19 cellular contexts compared by ENCODE assay signal in genomic region chr9:134863306-134863902, GRCh38. TPM values are rescaled to one million over a fixed set of nuclear protein-coding genes. Genes with fewer than 3 reads are reported as not detected.
DNase-seq lines count a peak whose midpoint lies in the region; ATAC-seq and TF ChIP-seq lines count a peak whose summit lies in the region.
"Had no signal": no experiment of that assay in that cellular context is flagged by ENCODE, and none has a peak within 500 bp of the region (broad histone marks: within the 10 kb centered on the region; RNA-seq: fewer than 3 reads in every experiment).

No MANE protein-coding gene starts in this region.

- no peak overlapping the region for H3K14ac ChIP-seq in neuronal stem cell (ENCODE audit: low read length)

- no peak overlapping the region for H4K8ac ChIP-seq in neuronal stem cell (ENCODE audit: low read depth, low read length)

- no peak for TF ChIP-seq CTCF in adrenal gland (IDR thresholded peaks at IDR 0.05)
- no peak for TF ChIP-seq CTCF in upper lobe of right lung (IDR thresholded peaks at IDR 0.05)

- no peaks in the 10 kb centered on the region for H3K27me3 ChIP-seq in H7 (ENCODE audit: control insufficient read depth, insufficient read depth, low read length)
- no peaks in the 10 kb centered on the region for H3K27me3 ChIP-seq in adrenal gland
- H3K27me3 ChIP-seq in neuronal stem cell (ENCODE audit: control insufficient read depth in 3 of 3, insufficient read depth in 3 of 3, low read depth in 1 of 3, low read length in 3 of 3): no peaks in the 10 kb centered on the region
- H3K27me3 ChIP-seq in upper lobe of right lung: no peaks in the 10 kb centered on the region

- H3K79me1 ChIP-seq in neuronal stem cell (ENCODE audit: low read depth, low read length): no peaks in the 10 kb centered on the region

- no peak overlapping the region for H2BK15ac ChIP-seq in neuronal stem cell (ENCODE audit: low read length)

- H2AFZ ChIP-seq in neuronal stem cell (ENCODE audit: low read length): no peak overlapping the region

- DNase-seq in H7 (peak; percentile 21), adrenal gland (peak in 5 of 7 donors; percentile 3 to 86 (median 10)), neuronal stem cell (ENCODE audit: low spot score) (no peak), upper lobe of right lung (peak; percentile 48), ureter (ENCODE audit: low spot score) (no peak)
- DNase-seq: CD8-positive, alpha-beta memory T cell; NCI-H1436 treated with DMSO at 0.1 percent for 48 hours; NCI-H2081 treated with DMSO at 0.1 percent for 48 hours; NCI-H2227 treated with DMSO at 0.1 percent for 48 hours; NCI-H526; NK-92 treated with Interleukin-12 subunit alpha and Interleukin-12 subunit beta, amount 100 ng/mL, for 24 hours; OCI-M1 had no signal

- ATAC-seq in upper lobe of right lung (no peak), HG02610 (IDR thresholded peaks at IDR 0.05; ENCODE audit: unreplicated experiment) (no peak), GM19452 (IDR thresholded peaks at IDR 0.05; ENCODE audit: unreplicated experiment) (no peak)

- H3K9me3 ChIP-seq in adrenal gland (replicated peaks in 1 of 3) (no peaks in the 10 kb centered on the region), neuronal stem cell (replicated peaks in 1 of 2; ENCODE audit: control insufficient read depth in 2 of 2, insufficient read depth in 1 of 2, low read depth in 1 of 2, low read length in 2 of 2) (peaks cover 0 to 6% of the 10 kb centered on the region in 2 donors), upper lobe of right lung (no peaks in the 10 kb centered on the region)

- H3K4me1 ChIP-seq in adrenal gland (replicated peaks in 1 of 2) (peaks cover 5 to 28% of the 10 kb centered on the region in 2 donors), neuronal stem cell (ENCODE audit: control insufficient read depth in 2 of 2, insufficient read depth in 1 of 2, low read depth in 1 of 2, low read length in 2 of 2) (no peaks in the 10 kb centered on the region), upper lobe of right lung (no peaks in the 10 kb centered on the region)
- H3K4me1 ChIP-seq: HAP-1 had no signal

- H3K4me3 ChIP-seq in H7 (ENCODE audit: insufficient read depth, low read depth, low read length) (no peak overlapping the region), adrenal gland (no peak overlapping the region), neuronal stem cell (ENCODE audit: low read length in 2 of 2) (no peak overlapping the region), upper lobe of right lung (no peak overlapping the region)
- H3K4me3 ChIP-seq: HAP-1 had no signal

- no peaks in the 10 kb centered on the region for H3K36me3 ChIP-seq in H7 (replicated peaks; ENCODE audit: control insufficient read depth, insufficient read depth, low read length)
- H3K36me3 ChIP-seq in adrenal gland (replicated peaks in 1 of 2): no peaks in the 10 kb centered on the region
- no peaks in the 10 kb centered on the region for H3K36me3 ChIP-seq in neuronal stem cell (replicated peaks in 1 of 2; ENCODE audit: control insufficient read depth in 2 of 2, insufficient read depth in 2 of 2, low read length in 2 of 2)
- H3K36me3 ChIP-seq in upper lobe of right lung: no peaks in the 10 kb centered on the region
- H3K36me3 ChIP-seq: HAP-1 had no signal

- no peak overlapping the region for H2BK120ac ChIP-seq in neuronal stem cell (ENCODE audit: low read depth, low read length)

- peak overlapping the region in 1 of 5 donors; percentile 69 for H3K27ac ChIP-seq in adrenal gland
- H3K27ac ChIP-seq in neuronal stem cell (replicated peaks; ENCODE audit: low read length): no peak overlapping the region
- no peak overlapping the region for H3K27ac ChIP-seq in upper lobe of right lung

- no peak overlapping the region for H4K91ac ChIP-seq in neuronal stem cell (ENCODE audit: low read depth, low read length, poor library complexity)

- H3K4ac ChIP-seq in neuronal stem cell (ENCODE audit: low read length): no peak overlapping the region

- intact Hi-C loops in adrenal gland (cut with DNase I) (no loop called here), upper lobe of right lung (cut with DNase I) (no loop called here)

- peak overlapping the region; percentile 11 for H3K18ac ChIP-seq in neuronal stem cell (ENCODE audit: low read length)

- no peak overlapping the region for H3K4me2 ChIP-seq in neuronal stem cell (ENCODE audit: insufficient read depth, low read length, poor library complexity, severe bottlenecking)

- no peak overlapping the region for H3K9ac ChIP-seq in neuronal stem cell (ENCODE audit: low read depth, low read length, poor library complexity)

- H2BK12ac ChIP-seq in neuronal stem cell (ENCODE audit: low read length): no peak overlapping the region

- H3K23ac ChIP-seq in neuronal stem cell (ENCODE audit: low read depth, low read length, poor library complexity): no peak overlapping the region

- no peak overlapping the region for H2AK5ac ChIP-seq in neuronal stem cell (ENCODE audit: low read depth, low read length)

- no peak for TF ChIP-seq POLR2A in adrenal gland (IDR thresholded peaks at IDR 0.05)

- H2BK5ac ChIP-seq in neuronal stem cell (ENCODE audit: low read length): no peak overlapping the region

- WGBS in adrenal gland, 4 donors: 74 to 98% (median 84%) methylated on average over 12 to 16 of the region's 16 CpGs
- no CpG with 5 or more reads among the region's 16 CpGs for WGBS in neuronal stem cell (ENCODE audit: extremely low coverage in 2 of 2, insufficient read length in 2 of 2, insufficient replicate concordance in 1 of 2), 2 donors

RNA-seq across cellular contexts. Expression of gene FCN2, which starts 17.2 kb away (rescaled TPM):
- total RNA-seq in H7 (2014; rRNA removed; shearing (Covaris generic)): not detected in 2 replicates
- total RNA-seq in adrenal gland (10 to 100 TPM; 24.0 to 87.0 (median 31.8) TPM), upper lobe of right lung (not detected), ureter (0.49 TPM)
- polyA plus RNA-seq in adrenal gland: 10 to 100 TPM; 21.6 to 99.6 (median 32.9) TPM
- polyA plus RNA-seq in neuronal stem cell (2013, experiment 1 of 2): not detected
- polyA plus RNA-seq in neuronal stem cell (2013, experiment 2 of 2): not detected
- total RNA-seq: CD8-positive, alpha-beta memory T cell; Daoy; SK-MEL-5 had no signal
- polyA plus RNA-seq: AG04450; BJ; CD8-positive, alpha-beta memory T cell had no signal

RNA-seq across cellular contexts. Expression of gene FCN1, which starts 54.3 kb away (rescaled TPM):
- total RNA-seq in H7 (2014; rRNA removed; shearing (Covaris generic)): not detected in 2 replicates
- total RNA-seq in adrenal gland (1 to 10 TPM in 6 of 8 donors, under 1 TPM in 1, not detected in 1; 0.57 to 6.2 (median 2.1) TPM), upper lobe of right lung (63.0 TPM), ureter (3.1 TPM)
- 1 to 10 TPM in 2 of 3 donors, under 1 TPM in 1; 0.68 to 7.0 (median 3.1) TPM for polyA plus RNA-seq in adrenal gland
- polyA plus RNA-seq in neuronal stem cell (2013, experiment 1 of 2): not detected
- polyA plus RNA-seq in neuronal stem cell (2013, experiment 2 of 2): not detected
- total RNA-seq: Daoy, SK-MEL-5 had no signal
- polyA plus RNA-seq: AG04450; BJ; CD8-positive, alpha-beta memory T cell had no signal

Comparison
In these comparisons a context has a peak if more than half of its experiments do, and no peak if none do; other contexts are left out.
1. DNase-seq: peak in H7 (single experiment), adrenal gland (5 of 7) and upper lobe of right lung (single experiment); none in neuronal stem cell (single experiment) and ureter (single experiment).
2. RNA of gene FCN2, which starts 17.2 kb away (total RNA-seq): 24.0 to 87.0 TPM in adrenal gland; 0.49 TPM in ureter (single experiment), not detected in upper lobe of right lung (single experiment) and not detected in H7; every median in the first group is over 10 times any median in the second.